In the genomic region with DNA sequence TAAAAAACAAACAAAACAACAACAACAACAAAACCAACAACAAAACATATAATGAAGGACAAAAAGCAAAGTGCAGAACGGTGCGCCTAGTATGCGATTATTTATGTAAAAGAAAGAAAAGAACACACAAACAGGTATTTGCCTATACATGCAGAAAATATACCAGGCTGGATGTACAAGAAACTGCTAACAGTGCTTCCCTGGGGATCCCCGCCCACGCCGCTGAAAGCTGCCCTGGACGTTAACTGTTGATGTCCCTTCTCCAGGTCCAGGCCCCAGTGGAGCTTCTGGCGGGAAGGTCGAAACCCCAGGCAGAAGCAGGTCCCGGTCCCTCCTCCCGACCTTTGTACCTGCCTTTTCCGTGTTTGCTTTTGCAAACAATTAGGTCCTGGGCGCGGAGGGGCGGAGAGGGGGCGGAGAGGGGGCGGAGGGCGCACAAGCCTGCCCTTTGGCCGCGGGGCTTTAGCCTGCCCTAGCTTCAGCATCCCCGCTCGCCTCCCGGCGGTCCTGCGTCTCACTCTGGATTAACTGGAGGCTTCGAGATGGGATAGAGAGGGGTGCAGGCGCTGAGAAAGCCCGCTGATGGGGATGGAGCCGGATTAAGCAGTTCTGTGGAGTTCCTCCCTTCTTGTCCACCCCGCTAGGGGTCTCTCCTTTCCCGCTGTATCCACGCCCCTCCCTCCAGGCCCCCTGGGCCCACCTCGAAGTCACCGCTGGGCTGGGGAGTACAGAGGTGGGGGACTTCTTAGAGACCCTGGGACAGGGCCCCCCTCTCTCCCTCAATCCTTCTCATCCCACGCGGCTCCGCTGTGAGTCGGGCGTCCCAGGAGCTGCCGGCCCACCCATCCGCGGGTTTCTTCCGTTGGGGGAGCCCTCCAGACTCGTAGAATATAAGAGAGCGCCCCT, we compare ENCODE assay signal across 1 cellular context.
TF ChIP-seq lines count a peak whose summit lies in the region.

No MANE protein-coding gene starts in this region.

TF ChIP-seq in HepG2, 621 proteins besides CTCF, POLR2A, EP300 and RAD21 (continued from another document and continues in another):
- 0 out of 2 replicates have a peak, but pooled peaks have one; percentile 46 for TF ChIP-seq ZNF773 (CRISPR knock-in tag; IDR thresholded peaks at IDR 0.05; ENCODE audit: borderline replicate concordance)
- no peak for TF ChIP-seq RFX3 (CRISPR knock-in tag; IDR thresholded peaks at IDR 0.05)
- peak; percentile 90 for TF ChIP-seq PHF21A (CRISPR knock-in tag; IDR thresholded peaks at IDR 0.05)
- TF ChIP-seq ZNF431 (CRISPR knock-in tag; IDR thresholded peaks at IDR 0.05; ENCODE audit: borderline replicate concordance, low read depth): peak; percentile 84
- no peak for TF ChIP-seq SRSF4 (IDR thresholded peaks at IDR 0.05; ENCODE audit: low read depth, low read length, poor library complexity, severe bottlenecking)
- TF ChIP-seq CBFB (CRISPR knock-in tag; IDR thresholded peaks at IDR 0.05): peak; percentile 69; the same call in 1 of the 2 replicates
- TF ChIP-seq FOXC1 (CRISPR knock-in tag; IDR thresholded peaks at IDR 0.05; ENCODE audit: borderline replicate concordance): peak; percentile 33; the same call in 1 of the 2 replicates
- peak; percentile 51; the same call in 1 of the 2 replicates for TF ChIP-seq ETV6 (CRISPR knock-in tag; conservative IDR thresholded peaks at IDR 0.05)
- TF ChIP-seq, protein P1, sequence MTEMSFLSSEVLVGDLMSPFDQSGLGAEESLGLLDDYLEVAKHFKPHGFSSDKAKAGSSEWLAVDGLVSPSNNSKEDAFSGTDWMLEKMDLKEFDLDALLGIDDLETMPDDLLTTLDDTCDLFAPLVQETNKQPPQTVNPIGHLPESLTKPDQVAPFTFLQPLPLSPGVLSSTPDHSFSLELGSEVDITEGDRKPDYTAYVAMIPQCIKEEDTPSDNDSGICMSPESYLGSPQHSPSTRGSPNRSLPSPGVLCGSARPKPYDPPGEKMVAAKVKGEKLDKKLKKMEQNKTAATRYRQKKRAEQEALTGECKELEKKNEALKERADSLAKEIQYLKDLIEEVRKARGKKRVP (CRISPR knock-in tag; IDR thresholded peaks at IDR 0.05): peak in 1 of 2 experiments; percentile 78; a peak in 2 of 4 replicates
- no peak for TF ChIP-seq ZNF337 (CRISPR knock-in tag; IDR thresholded peaks at IDR 0.05; ENCODE audit: borderline replicate concordance, low read depth)
- peak; percentile 91 for TF ChIP-seq ZNF878 (CRISPR knock-in tag; IDR thresholded peaks at IDR 0.05)
- no peak for TF ChIP-seq ZNF30 (CRISPR knock-in tag; IDR thresholded peaks at IDR 0.05)
- no peak for TF ChIP-seq HOXA7 (CRISPR knock-in tag; IDR thresholded peaks at IDR 0.05)
- TF ChIP-seq ZNF121 (CRISPR knock-in tag; IDR thresholded peaks at IDR 0.05): no peak
- TF ChIP-seq, protein P2, sequence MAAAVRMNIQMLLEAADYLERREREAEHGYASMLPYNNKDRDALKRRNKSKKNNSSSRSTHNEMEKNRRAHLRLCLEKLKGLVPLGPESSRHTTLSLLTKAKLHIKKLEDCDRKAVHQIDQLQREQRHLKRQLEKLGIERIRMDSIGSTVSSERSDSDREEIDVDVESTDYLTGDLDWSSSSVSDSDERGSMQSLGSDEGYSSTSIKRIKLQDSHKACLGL (CRISPR knock-in tag; IDR thresholded peaks at IDR 0.05): peak; percentile 71; the same call in 1 of the 2 replicates
- TF ChIP-seq, protein P3, sequence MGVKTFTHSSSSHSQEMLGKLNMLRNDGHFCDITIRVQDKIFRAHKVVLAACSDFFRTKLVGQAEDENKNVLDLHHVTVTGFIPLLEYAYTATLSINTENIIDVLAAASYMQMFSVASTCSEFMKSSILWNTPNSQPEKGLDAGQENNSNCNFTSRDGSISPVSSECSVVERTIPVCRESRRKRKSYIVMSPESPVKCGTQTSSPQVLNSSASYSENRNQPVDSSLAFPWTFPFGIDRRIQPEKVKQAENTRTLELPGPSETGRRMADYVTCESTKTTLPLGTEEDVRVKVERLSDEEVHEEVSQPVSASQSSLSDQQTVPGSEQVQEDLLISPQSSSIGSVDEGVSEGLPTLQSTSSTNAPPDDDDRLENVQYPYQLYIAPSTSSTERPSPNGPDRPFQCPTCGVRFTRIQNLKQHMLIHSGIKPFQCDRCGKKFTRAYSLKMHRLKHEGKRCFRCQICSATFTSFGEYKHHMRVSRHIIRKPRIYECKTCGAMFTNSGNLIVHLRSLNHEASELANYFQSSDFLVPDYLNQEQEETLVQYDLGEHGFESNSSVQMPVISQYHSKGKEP (CRISPR knock-in tag; IDR thresholded peaks at IDR 0.05): no peak
- TF ChIP-seq GATAD2A (CRISPR knock-in tag; IDR thresholded peaks at IDR 0.05): peak; percentile 91
- TF ChIP-seq ZSCAN29 (CRISPR knock-in tag; conservative IDR thresholded peaks at IDR 0.05): peak; percentile 75
- TF ChIP-seq ZNF597 (CRISPR knock-in tag; IDR thresholded peaks at IDR 0.05): no peak
- TF ChIP-seq ZNF296 (CRISPR knock-in tag; conservative IDR thresholded peaks at IDR 0.05): no peak
- TF ChIP-seq ZNF615 (CRISPR knock-in tag; IDR thresholded peaks at IDR 0.05; ENCODE audit: borderline replicate concordance): no peak
- peak; percentile 60; the same call in 1 of the 2 replicates for TF ChIP-seq ZNF552 (CRISPR knock-in tag; IDR thresholded peaks at IDR 0.05; ENCODE audit: borderline replicate concordance)
- TF ChIP-seq ZBTB8A (CRISPR knock-in tag; IDR thresholded peaks at IDR 0.05; ENCODE audit: borderline replicate concordance, low read depth): no peak
- TF ChIP-seq TSC22D2 (CRISPR knock-in tag; IDR thresholded peaks at IDR 0.05; ENCODE audit: borderline replicate concordance): no peak
- TF ChIP-seq CREB1 (IDR thresholded peaks at IDR 0.05): no peak
- TF ChIP-seq CREB1 (CRISPR knock-in tag; IDR thresholded peaks at IDR 0.05): no peak
- TF ChIP-seq NR3C1 (CRISPR knock-in tag; IDR thresholded peaks at IDR 0.05): no peak
- TF ChIP-seq PPARG (CRISPR knock-in tag; conservative IDR thresholded peaks at IDR 0.05): peak; percentile 93
- TF ChIP-seq SMAD1 (CRISPR knock-in tag; IDR thresholded peaks at IDR 0.05; ENCODE audit: borderline replicate concordance, low read depth): peak; percentile 72; the same call in 1 of the 2 replicates
- TF ChIP-seq, protein P4, sequence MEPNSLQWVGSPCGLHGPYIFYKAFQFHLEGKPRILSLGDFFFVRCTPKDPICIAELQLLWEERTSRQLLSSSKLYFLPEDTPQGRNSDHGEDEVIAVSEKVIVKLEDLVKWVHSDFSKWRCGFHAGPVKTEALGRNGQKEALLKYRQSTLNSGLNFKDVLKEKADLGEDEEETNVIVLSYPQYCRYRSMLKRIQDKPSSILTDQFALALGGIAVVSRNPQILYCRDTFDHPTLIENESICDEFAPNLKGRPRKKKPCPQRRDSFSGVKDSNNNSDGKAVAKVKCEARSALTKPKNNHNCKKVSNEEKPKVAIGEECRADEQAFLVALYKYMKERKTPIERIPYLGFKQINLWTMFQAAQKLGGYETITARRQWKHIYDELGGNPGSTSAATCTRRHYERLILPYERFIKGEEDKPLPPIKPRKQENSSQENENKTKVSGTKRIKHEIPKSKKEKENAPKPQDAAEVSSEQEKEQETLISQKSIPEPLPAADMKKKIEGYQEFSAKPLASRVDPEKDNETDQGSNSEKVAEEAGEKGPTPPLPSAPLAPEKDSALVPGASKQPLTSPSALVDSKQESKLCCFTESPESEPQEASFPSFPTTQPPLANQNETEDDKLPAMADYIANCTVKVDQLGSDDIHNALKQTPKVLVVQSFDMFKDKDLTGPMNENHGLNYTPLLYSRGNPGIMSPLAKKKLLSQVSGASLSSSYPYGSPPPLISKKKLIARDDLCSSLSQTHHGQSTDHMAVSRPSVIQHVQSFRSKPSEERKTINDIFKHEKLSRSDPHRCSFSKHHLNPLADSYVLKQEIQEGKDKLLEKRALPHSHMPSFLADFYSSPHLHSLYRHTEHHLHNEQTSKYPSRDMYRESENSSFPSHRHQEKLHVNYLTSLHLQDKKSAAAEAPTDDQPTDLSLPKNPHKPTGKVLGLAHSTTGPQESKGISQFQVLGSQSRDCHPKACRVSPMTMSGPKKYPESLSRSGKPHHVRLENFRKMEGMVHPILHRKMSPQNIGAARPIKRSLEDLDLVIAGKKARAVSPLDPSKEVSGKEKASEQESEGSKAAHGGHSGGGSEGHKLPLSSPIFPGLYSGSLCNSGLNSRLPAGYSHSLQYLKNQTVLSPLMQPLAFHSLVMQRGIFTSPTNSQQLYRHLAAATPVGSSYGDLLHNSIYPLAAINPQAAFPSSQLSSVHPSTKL (CRISPR knock-in tag; IDR thresholded peaks at IDR 0.05): peak; percentile 92
- TF ChIP-seq, protein P5, sequence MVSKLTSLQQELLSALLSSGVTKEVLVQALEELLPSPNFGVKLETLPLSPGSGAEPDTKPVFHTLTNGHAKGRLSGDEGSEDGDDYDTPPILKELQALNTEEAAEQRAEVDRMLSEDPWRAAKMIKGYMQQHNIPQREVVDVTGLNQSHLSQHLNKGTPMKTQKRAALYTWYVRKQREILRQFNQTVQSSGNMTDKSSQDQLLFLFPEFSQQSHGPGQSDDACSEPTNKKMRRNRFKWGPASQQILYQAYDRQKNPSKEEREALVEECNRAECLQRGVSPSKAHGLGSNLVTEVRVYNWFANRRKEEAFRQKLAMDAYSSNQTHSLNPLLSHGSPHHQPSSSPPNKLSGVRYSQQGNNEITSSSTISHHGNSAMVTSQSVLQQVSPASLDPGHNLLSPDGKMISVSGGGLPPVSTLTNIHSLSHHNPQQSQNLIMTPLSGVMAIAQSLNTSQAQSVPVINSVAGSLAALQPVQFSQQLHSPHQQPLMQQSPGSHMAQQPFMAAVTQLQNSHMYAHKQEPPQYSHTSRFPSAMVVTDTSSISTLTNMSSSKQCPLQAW (CRISPR knock-in tag; IDR thresholded peaks at IDR 0.05): peak; percentile 84; the same call in 1 of the 2 replicates
- TF ChIP-seq SIX1 (CRISPR knock-in tag; IDR thresholded peaks at IDR 0.05; ENCODE audit: borderline replicate concordance): peak; percentile 74
- TF ChIP-seq MAFF (IDR thresholded peaks at IDR 0.05; ENCODE audit: low read depth, low read length): peak; percentile 74
- TF ChIP-seq ZNF343 (CRISPR knock-in tag; IDR thresholded peaks at IDR 0.05): peak; percentile 84; the same call in 1 of the 2 replicates
- TF ChIP-seq FOXP4 (CRISPR knock-in tag; IDR thresholded peaks at IDR 0.05): peak; percentile 98
- peak; percentile 89 for TF ChIP-seq ESRRA (CRISPR knock-in tag; IDR thresholded peaks at IDR 0.05; ENCODE audit: low read depth)
- no peak for TF ChIP-seq EED (CRISPR knock-in tag; IDR thresholded peaks at IDR 0.05)
- no peak for TF ChIP-seq ZNF17 (CRISPR knock-in tag; IDR thresholded peaks at IDR 0.05)
- TF ChIP-seq, protein P6, sequence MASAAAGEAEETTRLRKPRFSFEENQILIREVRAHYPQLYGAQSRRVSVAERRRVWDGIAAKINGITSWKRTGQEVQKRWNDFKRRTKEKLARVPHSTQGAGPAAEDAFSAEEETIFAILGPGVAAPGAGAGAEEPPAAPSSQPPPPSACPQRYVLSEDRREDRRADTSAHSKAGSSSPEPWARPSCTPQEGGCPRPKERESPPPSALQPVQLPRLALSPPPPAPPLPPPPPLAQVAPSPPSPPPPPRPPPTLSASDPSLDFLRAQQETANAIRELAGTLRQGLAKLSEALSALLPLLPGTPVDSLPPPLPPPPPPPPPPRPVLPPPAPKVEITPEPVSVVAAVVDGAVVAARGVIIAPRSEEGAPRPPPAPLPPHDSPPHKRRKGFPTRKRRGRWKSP (CRISPR knock-in tag; IDR thresholded peaks at IDR 0.05): peak; percentile 95
- TF ChIP-seq BHLHE40 (IDR thresholded peaks at IDR 0.05; ENCODE audit: low read length): peak; percentile 63; the same call in 1 of the 2 replicates
- peak; percentile 80 for TF ChIP-seq RBM39 (IDR thresholded peaks at IDR 0.05; ENCODE audit: low read depth, low read length, poor library complexity, severe bottlenecking)
- no peak for TF ChIP-seq ZNF75D (CRISPR knock-in tag; IDR thresholded peaks at IDR 0.05; ENCODE audit: borderline replicate concordance)
- 0 out of 2 replicates have a peak, but pooled peaks have one; percentile 28 for TF ChIP-seq ZFP36L1 (CRISPR knock-in tag; IDR thresholded peaks at IDR 0.05)
- no peak; the same call in 1 of the 2 replicates for TF ChIP-seq ZNF616 (CRISPR knock-in tag; IDR thresholded peaks at IDR 0.05; ENCODE audit: low read depth)
- no peak for TF ChIP-seq ARNT (IDR thresholded peaks at IDR 0.05)
- no peak for TF ChIP-seq LRRFIP1 (CRISPR knock-in tag; conservative IDR thresholded peaks at IDR 0.05)
- TF ChIP-seq NFYB (CRISPR knock-in tag; IDR thresholded peaks at IDR 0.05): no peak
